8 cellular contexts compared by ENCODE assay signal in genomic region chr17:78781339-78782304, GRCh38. TPM values are rescaled to one million over a fixed set of nuclear protein-coding genes. Genes with fewer than 3 reads are reported as not detected.
DNase-seq lines count a peak whose midpoint lies in the region; TF ChIP-seq lines count a peak whose summit lies in the region.

CYTH1 (minus strand) TSS chr17:78782273; CDS start chr17:78782223, 50 bp downstream.

- DNase-seq in ELF-1 (ENCODE audit: low read depth, low spot score) (peak; percentile 40), H7 (peak; percentile 76), NCI-H460 (ENCODE audit: extremely low read depth, low read depth) (no peak), cardiac muscle cell (ENCODE audit: low read depth in 1 of 2, low spot score in 1 of 2) (peak; percentile 29 to 60), cortex of kidney (lab: John Stamatoyannopoulos, UW) (no peak), HuH-7.5 (ENCODE audit: low spot score) (no peak)
- DNase-seq in activated naive CD8-positive, alpha-beta T cell treated with anti-CD3 and anti-CD28 coated beads for 36 hours, result peak; percentile 56

- no peaks in the 10 kb centered on the region for H3K27me3 Mint-ChIP-seq in activated naive CD8-positive, alpha-beta T cell treated with anti-CD3 and anti-CD28 coated beads for 36 hours

- H3K4me3 Mint-ChIP-seq in activated naive CD8-positive, alpha-beta T cell treated with anti-CD3 and anti-CD28 coated beads for 36 hours, result peak within 1 kb of the TSS; percentile 84

- H2AFZ ChIP-seq in parathyroid adenoma, result peak within 1 kb of the TSS; percentile 99

- peak within 1 kb of the TSS; percentile 97 for H3K27ac ChIP-seq in cardiac muscle cell
- H3K27ac ChIP-seq in parathyroid adenoma, result peak within 1 kb of the TSS; percentile 96

- peak within 1 kb of the TSS; percentile 95 for H3K27ac Mint-ChIP-seq in activated naive CD8-positive, alpha-beta T cell treated with anti-CD3 and anti-CD28 coated beads for 36 hours

- peaks cover 2% of the 10 kb centered on the region for H3K79me2 ChIP-seq in parathyroid adenoma

- peak within 1 kb of the TSS; percentile 85 for H3K4me2 ChIP-seq in parathyroid adenoma (ENCODE audit: low read length)

- peak within 1 kb of the TSS; percentile 95 for H3K9ac ChIP-seq in parathyroid adenoma

- H3K36me3 Mint-ChIP-seq in activated naive CD8-positive, alpha-beta T cell treated with anti-CD3 and anti-CD28 coated beads for 36 hours, result peaks cover 16% of the 10 kb centered on the region

- H3K9me3 ChIP-seq in cardiac muscle cell (ENCODE audit: low read depth) (no peaks in the 10 kb centered on the region), parathyroid adenoma (ENCODE audit: control insufficient read depth, low read length) (no peaks in the 10 kb centered on the region)

- H3K4me3 ChIP-seq in H7 (ENCODE audit: insufficient read depth, low read depth, low read length) (peak within 1 kb of the TSS; percentile 73), cardiac muscle cell (peak within 1 kb of the TSS; percentile 99), parathyroid adenoma (ENCODE audit: low read depth, low read length) (peak within 1 kb of the TSS; percentile 85)

- no peaks in the 10 kb centered on the region for H3K36me3 ChIP-seq in H7 (replicated peaks; ENCODE audit: control insufficient read depth, insufficient read depth, low read length)
- no peaks in the 10 kb centered on the region for H3K36me3 ChIP-seq in cardiac muscle cell
- no peaks in the 10 kb centered on the region for H3K36me3 ChIP-seq in parathyroid adenoma (ENCODE audit: control insufficient read depth, insufficient read depth, low read length)

- no peaks in the 10 kb centered on the region for H3K9me3 Mint-ChIP-seq in activated naive CD8-positive, alpha-beta T cell treated with anti-CD3 and anti-CD28 coated beads for 36 hours

- H3K4me1 ChIP-seq in cardiac muscle cell (ENCODE audit: low read depth) (peaks cover 21% of the 10 kb centered on the region), parathyroid adenoma (peaks cover 9% of the 10 kb centered on the region)

- H3K4me1 Mint-ChIP-seq in activated naive CD8-positive, alpha-beta T cell treated with anti-CD3 and anti-CD28 coated beads for 36 hours, result peaks cover 55% of the 10 kb centered on the region

- H3K27me3 ChIP-seq in H7 (ENCODE audit: control insufficient read depth, insufficient read depth, low read length), result no peaks in the 10 kb centered on the region
- no peaks in the 10 kb centered on the region for H3K27me3 ChIP-seq in cardiac muscle cell
- H3K27me3 ChIP-seq in parathyroid adenoma (ENCODE audit: control insufficient read depth, insufficient read depth, low read length), result no peaks in the 10 kb centered on the region

- TF ChIP-seq CTCF in cardiac muscle cell (IDR thresholded peaks at IDR 0.05; ENCODE audit: low read depth, low read length) (no peak), parathyroid adenoma (IDR thresholded peaks at IDR 0.05) (no peak)

RNA-seq across cellular contexts. Expression of gene CYTH1, which starts in this region (rescaled TPM):
- 10.3 and 11.3 TPM in 2 replicates for total RNA-seq in H7 (2014; rRNA removed; shearing (Covaris generic))
- total RNA-seq in NCI-H460 (2014; rRNA removed; shearing (Covaris generic)), result 40.1 and 40.2 TPM in 2 replicates
- 85.3 and 87.6 TPM in 2 replicates for polyA plus RNA-seq in NCI-H460 (2014; cell fraction: nucleus; rRNA removed)
- 10 to 100 TPM; 88.9 to 89.6 TPM for total RNA-seq in activated naive CD8-positive, alpha-beta T cell treated with anti-CD3 and anti-CD28 coated beads for 36 hours
- total RNA-seq in cardiac muscle cell, result 25.2 and 39.6 TPM in 2 replicates
- 21.9 and 36.4 TPM in 2 replicates for polyA plus RNA-seq in cardiac muscle cell

Comparison
In these comparisons a context has a peak if more than half of its experiments do, and no peak if none do; other contexts are left out.
1. DNase-seq: peak in ELF-1 (single experiment), H7 (single experiment), activated naive CD8-positive, alpha-beta T cell treated with anti-CD3 and anti-CD28 coated beads for 36 hours (single experiment) and cardiac muscle cell (2 of 2); none in NCI-H460 (single experiment), cortex of kidney (single experiment) and HuH-7.5 (single experiment).
2. Peak in every context shown above with its lines, with median percentiles within 50 percentile points of each other: H3K4me3 ChIP-seq.